35 cellular contexts compared by ENCODE assay signal in the genomic region with DNA sequence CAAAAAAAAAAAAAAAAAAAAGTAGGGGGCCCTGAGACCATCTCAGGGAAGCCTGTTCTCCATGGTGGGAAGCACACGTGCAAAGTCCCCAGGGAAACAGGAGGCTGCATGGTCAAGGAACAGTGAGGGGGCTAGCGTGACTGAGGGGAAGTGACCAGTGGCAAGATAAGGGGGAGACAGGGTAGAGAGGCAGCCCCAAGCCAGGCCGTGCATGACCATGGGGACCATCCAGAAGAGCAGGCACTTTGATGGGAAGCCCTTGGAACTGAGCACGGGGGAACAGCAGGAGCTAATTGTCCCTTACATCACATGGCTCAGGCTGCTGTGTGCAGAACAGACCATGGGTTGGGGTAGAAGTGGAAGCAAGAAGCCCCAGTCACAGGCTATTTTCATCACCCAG.
DNase-seq lines count a peak whose midpoint lies in the region; ATAC-seq, FAIRE-seq and TF ChIP-seq lines count a peak whose summit lies in the region.
"Had no signal": no experiment of that assay in that cellular context is flagged by ENCODE, and none has a peak within 500 bp of the region (broad histone marks: within the 10 kb centered on the region; RNA-seq: fewer than 3 reads in every experiment).

No MANE protein-coding gene starts in this region.

- no peak for TF ChIP-seq RAD21 in H1 (IDR thresholded peaks at IDR 0.05 in 1 of 2, conservative IDR thresholded peaks at IDR 0.05 in 1 of 2; ENCODE audit: low read depth in 2 of 2, low read length in 2 of 2)

- intact Hi-C loops in upper lobe of right lung (cut with DNase I) = no loop called here

- no peak overlapping the region for H2AK5ac ChIP-seq in H1 (ENCODE audit: low read depth, low read length)

- no peak overlapping the region for H3K18ac ChIP-seq in H1 (ENCODE audit: extremely low read depth, low read length)

- no peak overlapping the region for H3K4ac ChIP-seq in H1 (replicated peaks; ENCODE audit: insufficient read length, low read depth, low read length)

- no peak for TF ChIP-seq EP300 in H1 (IDR thresholded peaks at IDR 0.05; ENCODE audit: borderline replicate concordance in 1 of 2, low read depth in 2 of 2, low read length in 2 of 2)

- H3K14ac ChIP-seq in H1 (ENCODE audit: insufficient read length) = no peak overlapping the region

- FAIRE-seq in H1 (lab: Jason Lieb, UNC) = no peak
- FAIRE-seq: A204.1, A549, D721Med had no signal

- no peaks in the 10 kb centered on the region for H3K36me3 ChIP-seq in HEK293 (ENCODE audit: control insufficient read depth in 2 of 2, insufficient read depth in 1 of 2, low read length in 2 of 2)
- H3K36me3 ChIP-seq in H1 (ENCODE audit: control insufficient read depth in 2 of 4, insufficient read depth in 4 of 4, low read length in 3 of 4) = no peaks in the 10 kb centered on the region
- no peaks in the 10 kb centered on the region for H3K36me3 ChIP-seq in lung (ENCODE audit: control insufficient read depth in 2 of 2, insufficient read depth in 2 of 2, low read length in 2 of 2)
- H3K36me3 ChIP-seq in upper lobe of right lung = no peaks in the 10 kb centered on the region
- H3K36me3 ChIP-seq: BE2C; BLaER1; BLaER1 treated with 17β-estradiol and CSF1 and Interleukin-3, amounts not matched to agents 10 nM and 100 nM had no signal

- no peak overlapping the region for H2BK15ac ChIP-seq in H1 (ENCODE audit: low read length)

- H2BK20ac ChIP-seq in H1 (ENCODE audit: low read length) = no peak overlapping the region

- H4K8ac ChIP-seq in H1 (ENCODE audit: extremely low read depth, insufficient read depth, low read length) = peak overlapping the region; percentile 53; the same call in 1 of the 2 replicates

- H3K4me1 ChIP-seq in HEK293 (ENCODE audit: control insufficient read depth, insufficient read depth, low read length) (no peaks in the 10 kb centered on the region), H1 (replicated peaks in 1 of 4; ENCODE audit: control insufficient read depth in 3 of 4, insufficient read depth in 4 of 4, low read length in 3 of 4) (no peaks in the 10 kb centered on the region), lung (ENCODE audit: control insufficient read depth in 2 of 2, insufficient read depth in 2 of 2, low read length in 2 of 2) (no peaks in the 10 kb centered on the region), upper lobe of right lung (no peaks in the 10 kb centered on the region)
- H3K4me1 ChIP-seq: A549, BE2C, BLaER1, Caco-2 had no signal

- H3K4me2 ChIP-seq in H1 (ENCODE audit: insufficient read depth in 1 of 2, low read depth in 2 of 2, low read length in 2 of 2) = no peak overlapping the region
- H3K4me2 ChIP-seq: A549; BLaER1; BLaER1 treated with 17β-estradiol and CSF1 and Interleukin-3, amounts not matched to agents 10 nM and 100 nM had no signal

- H2AFZ ChIP-seq in H1 (ENCODE audit: low read length) = no peak overlapping the region

- H3K4me3 ChIP-seq in HEK293 (ENCODE audit: low read depth, low read length) (no peak overlapping the region), H1 (ENCODE audit: extremely low read depth in 1 of 4, insufficient read depth in 2 of 4, low read depth in 3 of 4, low read length in 4 of 4) (no peak overlapping the region), lung (peak overlapping the region; percentile 7), upper lobe of right lung (no peak overlapping the region)
- H3K4me3 ChIP-seq: A549; BLaER1; BLaER1 treated with 17β-estradiol and CSF1 and Interleukin-3, amounts not matched to agents 10 nM and 100 nM had no signal

- H3K56ac ChIP-seq in H1 (replicated peaks; ENCODE audit: insufficient read length, low read depth, low read length) = no peak overlapping the region

- H3K9me3 ChIP-seq in HEK293 (ENCODE audit: control insufficient read depth, insufficient read depth, low read depth, low read length) (no peaks in the 10 kb centered on the region), H1 (ENCODE audit: insufficient read depth in 2 of 2, low read depth in 1 of 2, low read length in 1 of 2) (no peaks in the 10 kb centered on the region), lung (ENCODE audit: control insufficient read depth in 2 of 2, insufficient read depth in 1 of 2, low read length in 1 of 2) (peaks cover 0 to 2% of the 10 kb centered on the region in 2 donors), upper lobe of right lung (no peaks in the 10 kb centered on the region)
- H3K9me3 ChIP-seq: A549; BE2C; BLaER1; BLaER1 treated with 17β-estradiol and CSF1 and Interleukin-3, amounts not matched to agents 10 nM and 100 nM; Caco-2 had no signal

- no peak overlapping the region for H4K5ac ChIP-seq in H1 (ENCODE audit: insufficient read length, low read depth, low read length)

- WGBS in H1 (ENCODE audit: extremely low coverage in 1 of 2, insufficient coverage in 1 of 2, insufficient read length in 1 of 2, insufficient replicate concordance in 2 of 2, low coverage in 1 of 2, low lambda C conversion rate in 2 of 2, missing lambda C conversion rate in 1 of 2), 2 experiments = 92% methylated on average over 4 of the region's 4 CpGs; no CpG with 5 or more reads in 1 of the 2 experiments
- 81 to 83% methylated on average over 4 of the region's 4 CpGs for WGBS in lung, 2 donors

- no peak for TF ChIP-seq POLR2A in H1 (IDR thresholded peaks at IDR 0.05; ENCODE audit: control extremely low read depth in 1 of 2, low read depth in 2 of 2, low read length in 2 of 2)

- H3K79me2 ChIP-seq in H1 (ENCODE audit: control insufficient read depth in 1 of 2, insufficient read depth in 2 of 2, low read length in 2 of 2) = no peaks in the 10 kb centered on the region

- H3K23ac ChIP-seq in H1 (ENCODE audit: insufficient read length) = no peak overlapping the region

- H4K91ac ChIP-seq in H1 (replicated peaks; ENCODE audit: insufficient read length, low read length) = no peak overlapping the region

- POLR2A ChIA-PET in HEK293 (lab: Yijun Ruan, JAX) (no interaction called here), H1 (lab: Charles Lee; ENCODE audit: partially characterized antibody) (no interaction called here)

- ATAC-seq in lung (ENCODE audit: insufficient read depth, low FRiP score) = no peak
- ATAC-seq in upper lobe of right lung = peak; percentile 19
- ATAC-seq in HG02798 (IDR thresholded peaks at IDR 0.05; ENCODE audit: poor library complexity, unreplicated experiment) = no peak
- ATAC-seq: A549; CD8-positive, alpha-beta T cell had no signal

- no peak overlapping the region for H2BK5ac ChIP-seq in H1 (ENCODE audit: low read depth, low read length)

- H3K27ac ChIP-seq in HEK293 (ENCODE audit: extremely low read depth, low read depth, low read length) (no peak overlapping the region), H1 (ENCODE audit: low read depth, low read length) (no peak overlapping the region), lung (ENCODE audit: low read depth in 1 of 2, low read length in 1 of 2) (no peak overlapping the region), upper lobe of right lung (no peak overlapping the region)
- H3K27ac ChIP-seq: 22Rv1; A549; BLaER1; BLaER1 treated with 17β-estradiol and CSF1 and Interleukin-3, amounts not matched to agents 10 nM and 100 nM; C4-2B had no signal

- H3K79me1 ChIP-seq in H1 (ENCODE audit: low read depth, low read length) = no peaks in the 10 kb centered on the region

- H4K20me1 ChIP-seq in H1 (replicated peaks in 1 of 2; ENCODE audit: control insufficient read depth in 1 of 2, insufficient read depth in 2 of 2, low read length in 2 of 2) = no peaks in the 10 kb centered on the region
- H4K20me1 ChIP-seq: BLaER1; BLaER1 treated with 17β-estradiol and CSF1 and Interleukin-3, amounts not matched to agents 10 nM and 100 nM had no signal

- CTCF ChIA-PET in HEK293 (lab: Yijun Ruan, JAX) (interaction anchor here (0.6 kb wide), 1 partner anchor 94 kb away, joined by 3 read pairs; no protein-coding TSS in a partner anchor), H1 (lab: Charles Lee; ENCODE audit: partially characterized antibody) (interaction anchor here (0.8 kb wide), 1 partner anchor 9 kb away, joined by 4 read pairs; no protein-coding TSS in a partner anchor)

- DNase-seq in H1 (ENCODE audit: low read depth in 1 of 2, low spot score in 2 of 2) = no peak
- no peak for DNase-seq in lung (ENCODE audit: low spot score)
- no peak for DNase-seq in upper lobe of right lung
- no peak for DNase-seq in COLO829 (ENCODE audit: low spot score)
- DNase-seq in Kasumi-1 (lab: John Stamatoyannopoulos, UW) = no peak
- DNase-seq in HT-29 (ENCODE audit: low spot score) = no peak
- DNase-seq: 8988T; ACHN; AML-193; BE2C; C1 segment of cervical spinal cord; Caco-2; Calu3; CD4-positive, alpha-beta memory T cell; CD4-positive, alpha-beta T cell; CD4-positive, CD25-positive, alpha-beta regulatory T cell; CD8-positive, alpha-beta memory T cell; CD8-positive, alpha-beta T cell; COR-L47; DMS 273 treated with DMSO at 0.1 percent for 48 hours; DMS153; DMS53; DMS79; DMS79 treated with DMSO at 0.1 percent for 48 hours; DND-41; EL had no signal

- no peak overlapping the region for H3K9ac ChIP-seq in H1 (replicated peaks in 1 of 4; ENCODE audit: extremely low read depth in 1 of 4, low read depth in 3 of 4, low read length in 3 of 4)
- H3K9ac ChIP-seq: BLaER1; BLaER1 treated with 17β-estradiol and CSF1 and Interleukin-3, amounts not matched to agents 10 nM and 100 nM had no signal

- H3K23me2 ChIP-seq in H1 (ENCODE audit: low read depth, low read length) = no peaks in the 10 kb centered on the region

- H2BK120ac ChIP-seq in H1 (replicated peaks; ENCODE audit: low read depth, low read length) = no peak overlapping the region

- no peak for TF ChIP-seq CTCF in HEK293 (tag by site-specific recombination; IDR thresholded peaks at IDR 0.05)
- no peak for TF ChIP-seq CTCF in H1 (IDR thresholded peaks at IDR 0.05; ENCODE audit: control extremely low read depth in 1 of 3, insufficient read depth in 1 of 3, low read depth in 1 of 3, low read length in 3 of 3)
- no peak for TF ChIP-seq CTCF in lung (IDR thresholded peaks at IDR 0.05; ENCODE audit: control extremely low read depth, extremely low read depth)
- TF ChIP-seq CTCF in upper lobe of right lung (IDR thresholded peaks at IDR 0.05) = no peak

- 0 out of 2 replicates have a peak overlapping the region, but pooled peaks have one; percentile 56 for H2BK12ac ChIP-seq in H1 (ENCODE audit: low read depth, low read length)

- H3K27me3 ChIP-seq in H1 (replicated peaks in 1 of 4; ENCODE audit: control insufficient read depth in 3 of 4, extremely low read depth in 1 of 4, insufficient read depth in 3 of 4, low read length in 3 of 4) (no peaks in the 10 kb centered on the region), lung (ENCODE audit: control insufficient read depth, insufficient read depth) (peaks cover 3% of the 10 kb centered on the region), upper lobe of right lung (no peaks in the 10 kb centered on the region)
- H3K27me3 ChIP-seq: BE2C; BLaER1; BLaER1 treated with 17β-estradiol and CSF1 and Interleukin-3, amounts not matched to agents 10 nM and 100 nM had no signal

TF ChIP-seq in HEK293, 187 proteins besides CTCF, POLR2A, EP300 and RAD21 (continues in another document):
- TF ChIP-seq ZNF423 (tag by site-specific recombination; IDR thresholded peaks at IDR 0.05) (no peak), TCF7L2 (IDR thresholded peaks at IDR 0.05; ENCODE audit: borderline replicate concordance, low read depth, low read length) (no peak)

TF ChIP-seq in H1, 55 proteins besides CTCF, POLR2A, EP300 and RAD21 (continues in another document):
- TF ChIP-seq CHD1 (IDR thresholded peaks at IDR 0.05; ENCODE audit: low read depth, low read length) = no peak
- TF ChIP-seq TBP (IDR thresholded peaks at IDR 0.05; ENCODE audit: low read depth, low read length) = no peak
- no peak for TF ChIP-seq POU5F1 (IDR thresholded peaks at IDR 0.05; ENCODE audit: low read depth, low read length)
